ENCODE assay signal across 23 cellular contexts in genomic region chr3:127680790-127681189, GRCh38. TPM values are rescaled to one million over a fixed set of nuclear protein-coding genes. Genes with fewer than 3 reads are reported as not detected.
DNase-seq lines count a peak whose midpoint lies in the region; ATAC-seq, FAIRE-seq and TF ChIP-seq lines count a peak whose summit lies in the region.
"Had no signal": no experiment of that assay in that cellular context is flagged by ENCODE, and none has a peak within 500 bp of the region (broad histone marks: within the 10 kb centered on the region; RNA-seq: fewer than 3 reads in every experiment).

No MANE protein-coding gene starts in this region.

- SMC1A ChIA-PET in GM12878 (lab: Charles Lee; ENCODE audit: uncharacterized antibody, unreplicated experiment): no interaction called here

- H3K36me3 Mint-ChIP-seq in type B pancreatic cell: no peaks in the 10 kb centered on the region
- H3K36me3 Mint-ChIP-seq: activated naive CD8-positive, alpha-beta T cell had no signal

- intact Hi-C loops in cardiac septum (cut with DNase I) (no loop called here), left ventricle myocardium superior (cut with micrococcal nuclease) (no loop called here), GM12878 (cut with micrococcal nuclease; ENCODE audit: unreplicated experiment) (no loop called here)

- no peaks in the 10 kb centered on the region for H3K9me3 Mint-ChIP-seq in type B pancreatic cell
- H3K9me3 Mint-ChIP-seq: activated CD4-positive, alpha-beta T cell treated with anti-CD3 and anti-CD28 coated beads, Interleukin-2, amount 10 ng/mL, durations not matched to agents 24 days and 14 days; CD8-positive, alpha-beta T cell; GM23338 had no signal

- TF ChIP-seq EP300 in GM12878 (IDR thresholded peaks at IDR 0.05; ENCODE audit: borderline replicate concordance in 1 of 2, control insufficient read depth in 1 of 2, low read depth in 2 of 2, low read length in 2 of 2): no peak

- no peak for TF ChIP-seq RAD21 in GM12878 (IDR thresholded peaks at IDR 0.05; ENCODE audit: insufficient read depth, low read depth, low read length)

- peak; percentile 71 for DNase-seq in cardiac septum (ENCODE audit: low spot score)
- DNase-seq in left ventricle myocardium superior: no peak
- no peak for DNase-seq in GM12878 (ENCODE audit: low read depth, low spot score)
- DNase-seq in omental fat pad (ENCODE audit: low spot score): peak; percentile 9
- DNase-seq in type B pancreatic cell (ENCODE audit: extremely low spot score, unreplicated experiment): peak; percentile 56
- no peak for DNase-seq in stimulated activated CD8-positive, alpha-beta memory T cell treated with anti-CD3 and anti-CD28 coated beads, Interleukin-4, amount 100 ng/mL, for 48 hours
- no peak for DNase-seq in DMS79 (lab: John Stamatoyannopoulos, UW)
- no peak for DNase-seq in DMS53 treated with DMSO at 0.1 percent for 48 hours (lab: John Stamatoyannopoulos, UW; ENCODE audit: unreplicated experiment)
- DNase-seq: activated CD4-positive, alpha-beta T cell treated with anti-CD3 and anti-CD28 coated beads, Interleukin-2, amount 10 ng/mL, durations not matched to agents 24 days and 14 days; DMS153; MM.1S; NCI-H1436 treated with DMSO at 0.1 percent for 48 hours; NCI-H748 treated with DMSO at 0.1 percent for 48 hours; SHP77 treated with DMSO at 0.1 percent for 48 hours; T-helper 1 cell had no signal

- H2AFZ ChIP-seq in GM12878 (ENCODE audit: control insufficient read depth, low read depth, low read length): no peak overlapping the region
- H2AFZ ChIP-seq: GM23338 had no signal

- POLR2A ChIA-PET in GM12878 (lab: Charles Lee): no interaction called here

- CTCF ChIA-PET in GM12878 (lab: Yijun Ruan, JAX): interaction anchor here (0.8 kb wide), 1 partner anchor 13 kb away, joined by 3 read pairs; no protein-coding TSS in a partner anchor

- no peaks in the 10 kb centered on the region for H3K36me3 ChIP-seq in GM12878 (ENCODE audit: control insufficient read depth in 2 of 2, insufficient read depth in 2 of 2, low read length in 1 of 2)
- H3K36me3 ChIP-seq: thyroid gland had no signal

- no peak for ATAC-seq in left ventricle myocardium superior
- ATAC-seq in GM12878: no peak
- no peak for ATAC-seq in omental fat pad (ENCODE audit: low FRiP score)
- ATAC-seq: body of pancreas; CD8-positive, alpha-beta T cell; GM23338; left colon; mucosa of descending colon; right cardiac atrium had no signal

- WGBS in GM12878 (ENCODE audit: insufficient coverage, insufficient replicate concordance, low lambda C conversion rate, missing lambda C conversion rate): 95% methylated on average over 1 of the region's 1 CpG

- no peaks in the 10 kb centered on the region for H3K27me3 Mint-ChIP-seq in type B pancreatic cell
- H3K27me3 Mint-ChIP-seq: activated naive CD8-positive, alpha-beta T cell had no signal

- TF ChIP-seq POLR2A in GM12878 (IDR thresholded peaks at IDR 0.05; ENCODE audit: low read depth, low read length): no peak

- no peak for TF ChIP-seq CTCF in GM12878 (IDR thresholded peaks at IDR 0.05 in 2 of 3, conservative IDR thresholded peaks at IDR 0.05 in 1 of 3; ENCODE audit: control insufficient read depth in 2 of 3, extremely low read depth in 1 of 3, insufficient read depth in 1 of 3, low read depth in 3 of 3, low read length in 3 of 3)
- no peak for TF ChIP-seq CTCF in omental fat pad (IDR thresholded peaks at IDR 0.05)
- no peak for TF ChIP-seq CTCF in type B pancreatic cell (conservative IDR thresholded peaks at IDR 0.05)

- no peaks in the 10 kb centered on the region for H3K27me3 ChIP-seq in GM12878 (replicated peaks in 1 of 2; ENCODE audit: control insufficient read depth in 2 of 2, insufficient read depth in 2 of 2, low read length in 1 of 2)
- H3K27me3 ChIP-seq: body of pancreas, thyroid gland had no signal

- no peak overlapping the region for H3K4me3 ChIP-seq in GM12878
- H3K4me3 ChIP-seq: body of pancreas, GM23338, mucosa of descending colon, thyroid gland had no signal

- in situ Hi-C loops in GM12878 (cut with MboI): no loop called here

- no peaks in the 10 kb centered on the region for H3K79me2 ChIP-seq in GM12878 (ENCODE audit: control insufficient read depth, insufficient read depth, low read length)

- FAIRE-seq in GM12878 (lab: Jason Lieb, UNC): no peak

- H3K4me1 ChIP-seq in GM12878 (ENCODE audit: control insufficient read depth, insufficient read depth, low read length): peaks cover 34% of the 10 kb centered on the region
- H3K4me1 ChIP-seq: body of pancreas, thyroid gland had no signal

- H4K20me1 ChIP-seq in GM12878 (ENCODE audit: control insufficient read depth, insufficient read depth): no peaks in the 10 kb centered on the region

- H3K4me1 Mint-ChIP-seq in type B pancreatic cell (ENCODE audit: unreplicated experiment): peaks cover 22% of the 10 kb centered on the region

- no peak overlapping the region for H3K27ac Mint-ChIP-seq in type B pancreatic cell
- H3K27ac Mint-ChIP-seq: activated CD4-positive, alpha-beta T cell treated with anti-CD3 and anti-CD28 coated beads, Interleukin-2, amount 10 ng/mL, durations not matched to agents 24 days and 14 days had no signal

- H3K4me2 ChIP-seq in GM12878 (ENCODE audit: control insufficient read depth, insufficient read depth): no peak overlapping the region
- H3K4me2 ChIP-seq: GM23338 had no signal

- no peak overlapping the region for H3K9ac ChIP-seq in GM12878 (ENCODE audit: control insufficient read depth, insufficient read depth, low read length)

- H3K27ac ChIP-seq in GM12878 (ENCODE audit: control insufficient read depth, insufficient read depth): peak overlapping the region; percentile 4; the same call in 1 of the 2 replicates
- H3K27ac ChIP-seq: body of pancreas, thyroid gland had no signal

- H3K4me3 Mint-ChIP-seq in type B pancreatic cell: no peak overlapping the region
- H3K4me3 Mint-ChIP-seq: activated CD4-positive, alpha-beta T cell treated with anti-CD3 and anti-CD28 coated beads, Interleukin-2, amount 10 ng/mL, durations not matched to agents 24 days and 14 days; activated naive CD8-positive, alpha-beta T cell; CD8-positive, alpha-beta T cell; GM23338 had no signal

- RAD21 ChIA-PET in GM12878 (lab: Charles Lee; ENCODE audit: unreplicated experiment): no interaction called here

- no peaks in the 10 kb centered on the region for H3K9me3 ChIP-seq in GM12878 (replicated peaks; ENCODE audit: control insufficient read depth, insufficient read depth, low read length)
- H3K9me3 ChIP-seq: body of pancreas, mucosa of descending colon, thyroid gland had no signal

- no TSS peak for BruUV-seq in GM12878 (replicated peaks; lab: Mats Ljungman, UMichigan)

TF ChIP-seq in GM12878, 131 proteins besides CTCF, POLR2A, EP300 and RAD21 (continues in another document):
- no peak for TF ChIP-seq BACH1 (IDR thresholded peaks at IDR 0.05; ENCODE audit: borderline replicate concordance)

RNA-seq across cellular contexts. Expression of gene ABTB1, which starts 8.0 kb away (rescaled TPM):
- total RNA-seq in cardiac septum (25.5 TPM), left ventricle myocardium superior (34.2 TPM), GM12878 (2014; rRNA removed) (5.7 and 7.1 TPM in 2 replicates), GM12878 (2014; rRNA removed; fragmentation: Illumina TruSeq; extraction: Trizol) (1.9 and 2.1 TPM in 2 replicates), GM12878 (2021) (10.1 and 10.6 TPM in 2 replicates), omental fat pad (100 to 1,000 TPM in 1 of 4 donors, 10 to 100 TPM in 3; 19.5 to 114 (median 28.7) TPM), type B pancreatic cell (ENCODE audit: low replicate concordance) (11.6 and 17.8 TPM in 2 replicates)
- total RNA-seq in GM12878 (2013; cell fraction: nucleolus; rRNA removed): 15.1 and 16.1 TPM in 2 replicates
- polyA plus RNA-seq in GM12878 (2011; ENCODE audit: low read depth): 5.6 TPM
- polyA plus RNA-seq in GM12878 (2011; rRNA removed) (4.1 and 7.2 TPM in 2 replicates), GM12878 (2014; fragmentation: Illumina TruSeq; extraction: Trizol) (1.0 and 2.4 TPM in 2 replicates), GM12878 (2014; fragmentation: Nextera tagmentation; extraction: Ambion mirVana) (under 1 TPM; 0.11 to 0.31 TPM), GM12878 (2014; rRNA removed) (10.2 and 12.9 TPM in 2 replicates), GM12878 (2016; fragmentation: Nextera tagmentation; extraction: Ambion mirVana) (1 to 10 TPM; 7.7 to 9.2 TPM)
- polyA plus RNA-seq in GM12878 (2011; cell fraction: cytosol; rRNA removed): 8.9 and 12.4 TPM in 2 replicates
- polyA plus RNA-seq in GM12878 (2011; cell fraction: nucleus; rRNA removed): 53.7 and 56.1 TPM in 2 replicates
- polyA plus RNA-seq in GM12878 (2012): 13.6 and 13.8 TPM in 2 replicates
- 6.8 and 8.2 TPM in 2 replicates for polyA minus RNA-seq in GM12878 (2011; rRNA and poly(A)+ RNA removed)
- 1.9 and 5.0 TPM in 2 replicates for polyA minus RNA-seq in GM12878 (2011; cell fraction: cytosol; rRNA and poly(A)+ RNA removed)
- 9.6 and 12.6 TPM in 2 replicates for polyA minus RNA-seq in GM12878 (2011; cell fraction: nucleus; rRNA and poly(A)+ RNA removed)

RNA-seq across cellular contexts. Expression of gene PODXL2, which starts 51.8 kb away (rescaled TPM):
- total RNA-seq in cardiac septum (2.2 TPM), left ventricle myocardium superior (1.5 TPM), GM12878 (2014; rRNA removed) (21.0 and 24.3 TPM in 2 replicates), GM12878 (2014; rRNA removed; fragmentation: Illumina TruSeq; extraction: Trizol) (12.4 and 13.2 TPM in 2 replicates), GM12878 (2021) (22.2 and 24.4 TPM in 2 replicates), omental fat pad (1 to 10 TPM; 1.7 to 6.3 (median 2.9) TPM), type B pancreatic cell (ENCODE audit: low replicate concordance) (24.8 and 48.9 TPM in 2 replicates)
- not detected in 2 replicates for total RNA-seq in GM12878 (2013; cell fraction: nucleolus; rRNA removed)
- polyA plus RNA-seq in GM12878 (2011; ENCODE audit: low read depth): 0.43 TPM
- polyA plus RNA-seq in GM12878 (2011; rRNA removed) (not detected in 2 replicates), GM12878 (2014; fragmentation: Illumina TruSeq; extraction: Trizol) (6.9 and 10.3 TPM in 2 replicates), GM12878 (2014; fragmentation: Nextera tagmentation; extraction: Ambion mirVana) (under 1 TPM in 1 of 2 experiments, not detected in 1; 0.03 TPM), GM12878 (2014; rRNA removed) (22.5 and 25.4 TPM in 2 replicates), GM12878 (2016; fragmentation: Nextera tagmentation; extraction: Ambion mirVana) (10 to 100 TPM; 12.0 to 14.0 TPM)
- polyA plus RNA-seq in GM12878 (2011; cell fraction: cytosol; rRNA removed): not detected in 2 replicates
- polyA plus RNA-seq in GM12878 (2011; cell fraction: nucleus; rRNA removed): not detected in 2 replicates
- 1.3 and 2.1 TPM in 2 replicates for polyA plus RNA-seq in GM12878 (2012)
- not detected in 2 replicates for polyA minus RNA-seq in GM12878 (2011; rRNA and poly(A)+ RNA removed)
- polyA minus RNA-seq in GM12878 (2011; cell fraction: cytosol; rRNA and poly(A)+ RNA removed): 0.62 TPM in 1 of 2 replicates, not detected in the other
- 0.19 TPM in 1 of 2 replicates, not detected in the other for polyA minus RNA-seq in GM12878 (2011; cell fraction: nucleus; rRNA and poly(A)+ RNA removed)

Comparison
In these comparisons a context has a peak if more than half of its experiments do, and no peak if none do; other contexts are left out.
1. DNase-seq: peak in cardiac septum (single experiment), omental fat pad (single experiment) and type B pancreatic cell (single experiment); none in left ventricle myocardium superior (single experiment), GM12878 (single experiment), stimulated activated CD8-positive, alpha-beta memory T cell treated with anti-CD3 and anti-CD28 coated beads, Interleukin-4, amount 100 ng/mL, for 48 hours (single experiment), DMS79 (single experiment) and DMS53 treated with DMSO at 0.1 percent for 48 hours (single experiment).